ENCODE assay signal across 8 cellular contexts in the genomic region with DNA sequence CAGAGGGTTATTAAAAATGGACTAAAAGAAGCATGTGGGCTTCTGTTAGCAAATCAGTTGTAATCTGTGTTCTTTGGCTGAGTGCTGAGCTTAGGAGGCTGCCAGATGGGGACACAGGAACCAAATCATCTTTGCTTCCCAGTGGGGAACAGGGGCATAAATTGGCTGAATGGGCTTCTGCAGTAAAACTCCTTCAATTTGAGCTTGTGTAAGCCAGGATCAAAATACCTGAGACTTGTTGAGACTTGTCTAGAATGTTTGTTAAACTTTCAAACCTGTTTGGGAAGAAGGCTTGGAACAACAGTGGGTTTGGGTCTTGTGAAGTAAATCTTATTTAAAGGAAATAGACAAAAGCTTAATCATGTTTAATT. TPM values are rescaled to one million over a fixed set of nuclear protein-coding genes. Genes with fewer than 3 reads are reported as not detected.
DNase-seq lines count a peak whose midpoint lies in the region; ATAC-seq and TF ChIP-seq lines count a peak whose summit lies in the region.

No MANE protein-coding gene starts in this region.

- no peak for DNase-seq in activated naive CD4-positive, alpha-beta T cell treated with anti-CD3 and anti-CD28 coated beads for 36 hours
- no peak for DNase-seq in activated naive CD4-positive, alpha-beta T cell treated with anti-CD3 and anti-CD28 coated beads, Interleukin-2, amount 50 U/mL, for 16 hours
- DNase-seq in SK-N-MC (ENCODE audit: low read depth, low spot score), result no peak
- no peak for DNase-seq in Right ventricle myocardium superior
- DNase-seq in type B pancreatic cell (ENCODE audit: extremely low spot score, unreplicated experiment), result no peak
- no peak for DNase-seq in head of caudate nucleus
- no peak for DNase-seq in GM19240 (ENCODE audit: insufficient read length, low spot score)

- intact Hi-C loops in activated naive CD4-positive, alpha-beta T cell treated with anti-CD3 and anti-CD28 coated beads for 36 hours (cut with micrococcal nuclease), result no loop called here
- intact Hi-C loops in Right ventricle myocardium superior (cut with DNase I) (loop anchor here (5.0 kb wide), 1 partner anchor 56 kb away; no protein-coding TSS in a partner anchor), head of caudate nucleus (cut with DNase I) (no loop called here)

- CTCF ChIA-PET in activated naive CD4-positive, alpha-beta T cell treated with anti-CD3 and anti-CD28 coated beads for 36 hours (lab: Charles Lee), result interaction anchor here (0.6 to 1.6 kb wide), 10 partner anchors 11 to 114 kb away, joined by 3 to 9 read pairs (median 3); a partner anchor contains a TSS

- peak; percentile 69 for ATAC-seq in Right ventricle myocardium superior (ENCODE audit: poor library complexity)
- ATAC-seq in activated CD4-positive, CD25-positive, alpha-beta regulatory T cell treated with anti-CD3 and anti-CD28 coated beads, Interleukin-2, amount 50 U/mL, for 24 hours, result no peak

- H3K4me1 Mint-ChIP-seq in activated naive CD4-positive, alpha-beta T cell treated with anti-CD3 and anti-CD28 coated beads for 36 hours (ENCODE audit: low read depth), result peaks cover 94% of the 10 kb centered on the region
- peaks cover 58% of the 10 kb centered on the region for H3K4me1 Mint-ChIP-seq in type B pancreatic cell (ENCODE audit: unreplicated experiment)

- H3K36me3 Mint-ChIP-seq in activated naive CD4-positive, alpha-beta T cell treated with anti-CD3 and anti-CD28 coated beads for 36 hours (ENCODE audit: low read depth), result peaks cover 17% of the 10 kb centered on the region
- H3K36me3 Mint-ChIP-seq in type B pancreatic cell, result peaks cover 19% of the 10 kb centered on the region

- H3K4me3 Mint-ChIP-seq in activated naive CD4-positive, alpha-beta T cell treated with anti-CD3 and anti-CD28 coated beads for 36 hours, result no peak overlapping the region
- peak overlapping the region; percentile 16 for H3K4me3 Mint-ChIP-seq in type B pancreatic cell

- H3K9ac ChIP-seq in SK-N-MC (ENCODE audit: insufficient read length), result no peak overlapping the region

- H3K9me3 ChIP-seq in SK-N-MC (ENCODE audit: low read depth, low read length), result no peaks in the 10 kb centered on the region

- H3K27me3 Mint-ChIP-seq in activated naive CD4-positive, alpha-beta T cell treated with anti-CD3 and anti-CD28 coated beads for 36 hours (ENCODE audit: low read depth), result no peaks in the 10 kb centered on the region
- no peaks in the 10 kb centered on the region for H3K27me3 Mint-ChIP-seq in type B pancreatic cell

- no peak overlapping the region for H3K4me3 ChIP-seq in SK-N-MC

- peak overlapping the region; percentile 49 for H3K27ac ChIP-seq in SK-N-MC

- H3K9me3 Mint-ChIP-seq in activated naive CD4-positive, alpha-beta T cell treated with anti-CD3 and anti-CD28 coated beads for 36 hours, result no peaks in the 10 kb centered on the region
- H3K9me3 Mint-ChIP-seq in type B pancreatic cell, result peaks cover 11% of the 10 kb centered on the region

- H3K27ac Mint-ChIP-seq in activated naive CD4-positive, alpha-beta T cell treated with anti-CD3 and anti-CD28 coated beads for 36 hours, result peak overlapping the region; percentile 96
- peak overlapping the region; percentile 65 for H3K27ac Mint-ChIP-seq in type B pancreatic cell

- no peaks in the 10 kb centered on the region for H3K36me3 ChIP-seq in SK-N-MC (ENCODE audit: insufficient read depth, low read length)

- TF ChIP-seq CTCF in type B pancreatic cell (conservative IDR thresholded peaks at IDR 0.05), result no peak

RNA-seq across cellular contexts. Expression of a gene that starts 32.2 kb away (rescaled TPM):
- total RNA-seq in activated naive CD4-positive, alpha-beta T cell treated with anti-CD3 and anti-CD28 coated beads for 36 hours, result 100 to 1,000 TPM; 141 to 142 TPM
- total RNA-seq in Right ventricle myocardium superior (13.6 TPM), type B pancreatic cell (ENCODE audit: low replicate concordance) (11.8 and 17.3 TPM in 2 replicates)
